ENCODE assay signal across 9 cellular contexts in genomic region chr5:157516016-157516415, GRCh38. TPM values are rescaled to one million over a fixed set of nuclear protein-coding genes. Genes with fewer than 3 reads are reported as not detected.
DNase-seq lines count a peak whose midpoint lies in the region; TF ChIP-seq lines count a peak whose summit lies in the region.
"Had no signal": no experiment of that assay in that cellular context is flagged by ENCODE, and none has a peak within 500 bp of the region (broad histone marks: within the 10 kb centered on the region; RNA-seq: fewer than 3 reads in every experiment).

No MANE protein-coding gene starts in this region.

- DNase-seq in EL (peak; percentile 93), RPMI7951 (ENCODE audit: low read depth) (peak; percentile 85), fibroblast of mammary gland (ENCODE audit: low read depth) (peak; percentile 94), skeletal muscle cell (ENCODE audit: low read depth) (peak; percentile 78), NCI-H1048 (lab: John Stamatoyannopoulos, UW) (no peak), G401 (ENCODE audit: low spot score) (no peak), CD1c-positive myeloid dendritic cell (ENCODE audit: extremely low spot score) (no peak), NCI-H748 (lab: John Stamatoyannopoulos, UW; ENCODE audit: unreplicated experiment) (no peak)
- DNase-seq: amygdala had no signal

- H3K4me3 ChIP-seq in fibroblast of mammary gland (ENCODE audit: control insufficient read depth, low read depth, low read length) (no peak overlapping the region), skeletal muscle cell (ENCODE audit: low read depth, low read length) (no peak overlapping the region)

- in situ Hi-C loops in G401 (cut with HindIII; ENCODE audit: low sequenced_read_pairs): no loop called here

- no peak for TF ChIP-seq CTCF in fibroblast of mammary gland (conservative IDR thresholded peaks at IDR 0.05; ENCODE audit: control insufficient read depth, insufficient read depth, low read depth, low read length)

RNA-seq across cellular contexts. Expression of gene NIPAL4, which starts 56.0 kb away (rescaled TPM):
- total RNA-seq in RPMI7951 (2014; rRNA removed; shearing (Covaris generic)): 0.10 and 0.48 TPM in 2 replicates
- 0.18 and 0.58 TPM in 2 replicates for total RNA-seq in G401 (2014; rRNA removed; shearing (Covaris generic))

RNA-seq across cellular contexts. Expression of gene ADAM19, which starts 59.6 kb away (rescaled TPM):
- total RNA-seq in RPMI7951 (2014; rRNA removed; shearing (Covaris generic)): 15.6 and 24.2 TPM in 2 replicates
- 0.17 and 0.55 TPM in 2 replicates for total RNA-seq in G401 (2014; rRNA removed; shearing (Covaris generic))

Comparison
In these comparisons a context has a peak if more than half of its experiments do, and no peak if none do; other contexts are left out.
1. DNase-seq: peak in EL (single experiment), RPMI7951 (single experiment), fibroblast of mammary gland (single experiment) and skeletal muscle cell (single experiment); none in NCI-H1048 (single experiment), G401 (single experiment), CD1c-positive myeloid dendritic cell (single experiment) and NCI-H748 (single experiment).
2. RNA of gene ADAM19, which starts 59.6 kb away (total RNA-seq): 15.6 to 24.2 TPM in RPMI7951; 0.17 to 0.55 TPM in G401; every median in the first group is over 10 times any median in the second.